In genomic region chr4:3489451-3489962, GRCh38 we compare ENCODE assay signal across 13 cellular contexts. TPM values are rescaled to one million over a fixed set of nuclear protein-coding genes. Genes with fewer than 3 reads are reported as not detected.
DNase-seq lines count a peak whose midpoint lies in the region; ATAC-seq, FAIRE-seq and TF ChIP-seq lines count a peak whose summit lies in the region.
"Had no signal": no experiment of that assay in that cellular context is flagged by ENCODE, and none has a peak within 500 bp of the region (broad histone marks: within the 10 kb centered on the region; RNA-seq: fewer than 3 reads in every experiment).

No MANE protein-coding gene starts in this region.

- H3K23ac ChIP-seq in H1 (ENCODE audit: insufficient read length) = no peak overlapping the region

- 0 out of 2 replicates have a peak overlapping the region, but pooled peaks have one; percentile 6 for H2AK5ac ChIP-seq in H1 (ENCODE audit: low read depth, low read length)

- TF ChIP-seq POLR2A in H1 (IDR thresholded peaks at IDR 0.05; ENCODE audit: control extremely low read depth in 1 of 2, low read depth in 2 of 2, low read length in 2 of 2) = no peak
- TF ChIP-seq POLR2A in lower leg skin (IDR thresholded peaks at IDR 0.05) = no peak

- no peaks in the 10 kb centered on the region for H3K79me1 ChIP-seq in H1 (ENCODE audit: low read depth, low read length)

- H3K9ac ChIP-seq in H1 (replicated peaks in 1 of 4; ENCODE audit: extremely low read depth in 1 of 4, low read depth in 3 of 4, low read length in 3 of 4) = no peak overlapping the region

- ATAC-seq in left lung = no peak
- ATAC-seq: heart right ventricle, left colon had no signal

- no peak overlapping the region for H2BK20ac ChIP-seq in H1 (ENCODE audit: low read length)

- H3K4me2 ChIP-seq in H1 (ENCODE audit: insufficient read depth in 1 of 2, low read depth in 2 of 2, low read length in 2 of 2) = no peak overlapping the region

- TF ChIP-seq EP300 in H1 (IDR thresholded peaks at IDR 0.05; ENCODE audit: borderline replicate concordance in 1 of 2, low read depth in 2 of 2, low read length in 2 of 2) = no peak

- H3K4me3 ChIP-seq in A673 (ENCODE audit: low read depth, low read length, poor library complexity, severe bottlenecking) (no peak overlapping the region), H1 (ENCODE audit: extremely low read depth in 1 of 4, insufficient read depth in 2 of 4, low read depth in 3 of 4, low read length in 4 of 4) (no peak overlapping the region), left lung (no peak overlapping the region), lower leg skin (ENCODE audit: low read depth, poor library complexity, severe bottlenecking) (no peak overlapping the region)
- H3K4me3 ChIP-seq: heart right ventricle had no signal

- H3K79me2 ChIP-seq in H1 (ENCODE audit: control insufficient read depth in 1 of 2, insufficient read depth in 2 of 2, low read length in 2 of 2) = no peaks in the 10 kb centered on the region

- no peak for FAIRE-seq in H1 (lab: Jason Lieb, UNC)

- POLR2A ChIA-PET in A673 (lab: Charles Lee; ENCODE audit: low non-redundant PET) (no interaction called here), H1 (lab: Charles Lee; ENCODE audit: partially characterized antibody) (no interaction called here)

- DNase-seq in A673 (ENCODE audit: low spot score) (peak; percentile 70), DMS114 treated with DMSO at 0.1 percent for 48 hours (lab: John Stamatoyannopoulos, UW; ENCODE audit: unreplicated experiment) (peak; percentile 27), NCI-H526 treated with DMSO at 0.1 percent for 48 hours (lab: John Stamatoyannopoulos, UW) (peak; percentile 9), H1 (ENCODE audit: low read depth in 1 of 2, low spot score in 2 of 2) (no peak), left lung (no peak), lower leg skin (ENCODE audit: low spot score in 2 of 2) (no peak), NCI-H1105 (lab: John Stamatoyannopoulos, UW) (no peak), head of caudate nucleus (no peak)
- DNase-seq: CD4-positive, alpha-beta T cell; heart right ventricle; left colon; NCI-H2171 had no signal

- no peak overlapping the region for H3K4ac ChIP-seq in H1 (replicated peaks; ENCODE audit: insufficient read length, low read depth, low read length)

- H3K4me1 ChIP-seq in A673 (ENCODE audit: insufficient read depth, low read length, poor library complexity, severe bottlenecking) (no peaks in the 10 kb centered on the region), H1 (replicated peaks in 1 of 4; ENCODE audit: control insufficient read depth in 3 of 4, insufficient read depth in 4 of 4, low read length in 3 of 4) (peaks cover 0 to 34% (median 24%) of the 10 kb centered on the region in 4 experiments; a peak in 6 of 7 replicates), left lung (peaks cover 0 to 11% of the 10 kb centered on the region in 2 donors)

- TF ChIP-seq CTCF in A673 (conservative IDR thresholded peaks at IDR 0.05; ENCODE audit: low read depth, low read length) = no peak
- TF ChIP-seq CTCF in H1 (IDR thresholded peaks at IDR 0.05; ENCODE audit: control extremely low read depth in 1 of 3, insufficient read depth in 1 of 3, low read depth in 1 of 3, low read length in 3 of 3) = no peak
- no peak for TF ChIP-seq CTCF in left lung (IDR thresholded peaks at IDR 0.05)
- no peak for TF ChIP-seq CTCF in lower leg skin (IDR thresholded peaks at IDR 0.05)

- H2BK120ac ChIP-seq in H1 (replicated peaks; ENCODE audit: low read depth, low read length) = no peak overlapping the region

- no peak overlapping the region for H4K5ac ChIP-seq in H1 (ENCODE audit: insufficient read length, low read depth, low read length)

- intact Hi-C loops in A673 (cut with micrococcal nuclease; ENCODE audit: unreplicated experiment) = no loop called here
- intact Hi-C loops in left lung (cut with DNase I) = no loop called here
- intact Hi-C loops in lower leg skin (cut with DNase I; ENCODE audit: low total_unique reads) = no loop called here
- intact Hi-C loops in head of caudate nucleus (cut with DNase I) = no loop called here

- H3K14ac ChIP-seq in H1 (ENCODE audit: insufficient read length) = no peak overlapping the region

- H3K18ac ChIP-seq in H1 (ENCODE audit: extremely low read depth, low read length) = no peak overlapping the region

- H2AFZ ChIP-seq in H1 (ENCODE audit: low read length) = no peak overlapping the region

- H3K36me3 ChIP-seq in A673 (ENCODE audit: insufficient read depth, low read length, poor library complexity, severe bottlenecking) (no peaks in the 10 kb centered on the region), H1 (ENCODE audit: control insufficient read depth in 2 of 4, insufficient read depth in 4 of 4, low read length in 3 of 4) (no peaks in the 10 kb centered on the region), left lung (no peaks in the 10 kb centered on the region)

- no peak overlapping the region for H4K91ac ChIP-seq in H1 (replicated peaks; ENCODE audit: insufficient read length, low read length)

- H4K20me1 ChIP-seq in H1 (replicated peaks in 1 of 2; ENCODE audit: control insufficient read depth in 1 of 2, insufficient read depth in 2 of 2, low read length in 2 of 2) = peaks cover 4 to 17% of the 10 kb centered on the region in 2 experiments

- no peaks in the 10 kb centered on the region for H3K9me3 ChIP-seq in A673 (ENCODE audit: low read depth, low read length, poor library complexity, severe bottlenecking)
- H3K9me3 ChIP-seq in H1 (ENCODE audit: insufficient read depth in 2 of 2, low read depth in 1 of 2, low read length in 1 of 2) = no peaks in the 10 kb centered on the region
- no peaks in the 10 kb centered on the region for H3K9me3 ChIP-seq in left lung
- H3K9me3 ChIP-seq: heart right ventricle had no signal

- H3K27ac ChIP-seq in A673 (ENCODE audit: low read depth, low read length, poor library complexity, severe bottlenecking) (no peak overlapping the region), H1 (ENCODE audit: low read depth, low read length) (no peak overlapping the region), left lung (no peak overlapping the region)
- H3K27ac ChIP-seq: heart right ventricle had no signal

- TF ChIP-seq RAD21 in H1 (IDR thresholded peaks at IDR 0.05 in 1 of 2, conservative IDR thresholded peaks at IDR 0.05 in 1 of 2; ENCODE audit: low read depth in 2 of 2, low read length in 2 of 2) = no peak

- no peak overlapping the region for H2BK5ac ChIP-seq in H1 (ENCODE audit: low read depth, low read length)

- BruUV-seq in A673 (replicated peaks; lab: Mats Ljungman, UMichigan) = no TSS peak

- H4K8ac ChIP-seq in H1 (ENCODE audit: extremely low read depth, insufficient read depth, low read length) = no peak overlapping the region

- no peaks in the 10 kb centered on the region; the same call in 1 of the 2 replicates for H3K23me2 ChIP-seq in H1 (ENCODE audit: low read depth, low read length)

- H2BK12ac ChIP-seq in H1 (ENCODE audit: low read depth, low read length) = no peak overlapping the region

- CTCF ChIA-PET in A673 (lab: Charles Lee) (no interaction called here), H1 (lab: Charles Lee; ENCODE audit: partially characterized antibody) (interaction anchor here (0.9 to 1.1 kb wide), 2 partner anchors 8 to 10 kb away, joined by 4 to 5 read pairs; no protein-coding TSS in a partner anchor)

- H3K56ac ChIP-seq in H1 (replicated peaks; ENCODE audit: insufficient read length, low read depth, low read length) = no peak overlapping the region

- H3K27me3 ChIP-seq in A673 (replicated peaks; ENCODE audit: insufficient read depth, low read depth, low read length, poor library complexity) = peaks cover 45% of the 10 kb centered on the region
- peaks cover 47 to 95% (median 87%) of the 10 kb centered on the region in 4 experiments for H3K27me3 ChIP-seq in H1 (replicated peaks in 1 of 4; ENCODE audit: control insufficient read depth in 3 of 4, extremely low read depth in 1 of 4, insufficient read depth in 3 of 4, low read length in 3 of 4)
- peaks cover 6 to 91% of the 10 kb centered on the region in 2 donors for H3K27me3 ChIP-seq in left lung

- H2BK15ac ChIP-seq in H1 (ENCODE audit: low read length) = no peak overlapping the region

- WGBS in H1 (ENCODE audit: extremely low coverage in 1 of 2, insufficient coverage in 1 of 2, insufficient read length in 1 of 2, insufficient replicate concordance in 2 of 2, low coverage in 1 of 2, low lambda C conversion rate in 2 of 2, missing lambda C conversion rate in 1 of 2), 2 experiments = 75 to 100% methylated on average over 2 to 15 of the region's 20 CpGs
- 47 to 48% methylated on average over 13 to 20 of the region's 20 CpGs for WGBS in lower leg skin, 2 donors

RNA-seq across cellular contexts. Expression of gene DOK7, which starts 26.4 kb away (rescaled TPM):
- not detected in 2 replicates for total RNA-seq in A673 (2021)
- not detected in 2 replicates for total RNA-seq in H1 (2021; fragmentation: NEBNext Ultra II Directional; extraction: Animal tissue kit (Norgen Biotek cat#: 25700))
- polyA plus RNA-seq in H1 (2011; rRNA removed) = 0.32 and 0.36 TPM in 2 replicates
- 0.19 TPM for polyA plus RNA-seq in H1 (2011; cell fraction: cytosol; rRNA removed)
- polyA plus RNA-seq in H1 (2011; cell fraction: nucleus; rRNA removed) = 0.27 TPM
- polyA plus RNA-seq in H1 (2012, experiment 1 of 2) = 0.09 to 0.32 TPM (median 0.25 TPM) in 3 of 4 replicates, not detected in the other
- 0.09 TPM for polyA plus RNA-seq in H1 (2012, experiment 2 of 2)
- polyA plus RNA-seq in H1 (2013, experiment 1 of 2) = 0.14 TPM
- 0.13 TPM for polyA plus RNA-seq in H1 (2013, experiment 2 of 2)
- not detected in 2 replicates for polyA minus RNA-seq in H1 (2011; rRNA and poly(A)+ RNA removed)
- not detected for polyA minus RNA-seq in H1 (2011; cell fraction: cytosol; rRNA and poly(A)+ RNA removed)
- not detected for polyA minus RNA-seq in H1 (2011; cell fraction: nucleus; rRNA and poly(A)+ RNA removed)
- total RNA-seq in left lung = 1 to 10 TPM; 1.6 to 6.3 TPM
- total RNA-seq in lower leg skin = 1 to 10 TPM; 1.9 to 9.8 (median 5.9) TPM
- total RNA-seq: CD4-positive, alpha-beta T cell; T-helper 2 cell treated with Interferon-gamma antibody and Interleukin-4, amounts not matched to agents 100 ng/mL and 5 ng/mL, for 36 hours had no signal

RNA-seq across cellular contexts. Expression of gene LRPAP1, which starts 42.7 kb away (rescaled TPM):
- total RNA-seq in A673 (2021) (171 and 182 TPM in 2 replicates), left lung (100 to 1,000 TPM; 192 to 218 TPM), lower leg skin (100 to 1,000 TPM; 112 to 153 (median 123) TPM)
- 101 and 106 TPM in 2 replicates for total RNA-seq in H1 (2021; fragmentation: NEBNext Ultra II Directional; extraction: Animal tissue kit (Norgen Biotek cat#: 25700))
- 31.1 and 39.6 TPM in 2 replicates for polyA plus RNA-seq in H1 (2011; rRNA removed)
- polyA plus RNA-seq in H1 (2011; cell fraction: cytosol; rRNA removed) = 80.4 TPM
- polyA plus RNA-seq in H1 (2011; cell fraction: nucleus; rRNA removed) = 79.1 TPM
- 76.1 to 129 TPM (median 105 TPM) in 4 replicates for polyA plus RNA-seq in H1 (2012, experiment 1 of 2)
- 55.3 TPM for polyA plus RNA-seq in H1 (2012, experiment 2 of 2)
- polyA plus RNA-seq in H1 (2013, experiment 1 of 2) = 89.8 TPM
- polyA plus RNA-seq in H1 (2013, experiment 2 of 2) = 106 TPM
- polyA minus RNA-seq in H1 (2011; rRNA and poly(A)+ RNA removed) = 31.4 and 55.9 TPM in 2 replicates
- polyA minus RNA-seq in H1 (2011; cell fraction: cytosol; rRNA and poly(A)+ RNA removed) = 47.0 TPM
- polyA minus RNA-seq in H1 (2011; cell fraction: nucleus; rRNA and poly(A)+ RNA removed) = 33.5 TPM

RNA-seq across cellular contexts. Expression of gene HGFAC, which starts 47.7 kb away (rescaled TPM):
- total RNA-seq in A673 (2021) = 4.8 TPM in 2 replicates
- 0.15 TPM in 1 of 2 replicates, not detected in the other for total RNA-seq in H1 (2021; fragmentation: NEBNext Ultra II Directional; extraction: Animal tissue kit (Norgen Biotek cat#: 25700))
- 0.14 and 0.35 TPM in 2 replicates for polyA plus RNA-seq in H1 (2011; rRNA removed)
- polyA plus RNA-seq in H1 (2011; cell fraction: cytosol; rRNA removed) = 0.34 TPM
- 2.4 TPM for polyA plus RNA-seq in H1 (2011; cell fraction: nucleus; rRNA removed)
- polyA plus RNA-seq in H1 (2012, experiment 1 of 2) = 0.60 TPM in 1 of 4 replicates, not detected in the others
- polyA plus RNA-seq in H1 (2012, experiment 2 of 2) = not detected
- polyA plus RNA-seq in H1 (2013, experiment 1 of 2) = 0.10 TPM
- 0.07 TPM for polyA plus RNA-seq in H1 (2013, experiment 2 of 2)
- polyA minus RNA-seq in H1 (2011; rRNA and poly(A)+ RNA removed) = not detected in 2 replicates
- not detected for polyA minus RNA-seq in H1 (2011; cell fraction: cytosol; rRNA and poly(A)+ RNA removed)
- polyA minus RNA-seq in H1 (2011; cell fraction: nucleus; rRNA and poly(A)+ RNA removed) = not detected
- under 1 TPM in 1 of 2 donors, not detected in 1; 0.32 TPM for total RNA-seq in left lung
- under 1 TPM in 1 of 4 donors, not detected in 3; 0.38 TPM for total RNA-seq in lower leg skin
- total RNA-seq: left colon; T-helper 2 cell treated with Interferon-gamma antibody and Interleukin-4, amounts not matched to agents 100 ng/mL and 5 ng/mL, for 36 hours had no signal

Comparison
In these comparisons a context has a peak if more than half of its experiments do, and no peak if none do; other contexts are left out.
1. DNase-seq: peak in A673 (single experiment), DMS114 treated with DMSO at 0.1 percent for 48 hours (single experiment) and NCI-H526 treated with DMSO at 0.1 percent for 48 hours (single experiment); none in H1 (0 of 2), left lung (0 of 2), lower leg skin (0 of 2), NCI-H1105 (single experiment) and head of caudate nucleus (0 of 42).